Comparison of ENCODE assay signal across 8 cellular contexts in the genomic region with DNA sequence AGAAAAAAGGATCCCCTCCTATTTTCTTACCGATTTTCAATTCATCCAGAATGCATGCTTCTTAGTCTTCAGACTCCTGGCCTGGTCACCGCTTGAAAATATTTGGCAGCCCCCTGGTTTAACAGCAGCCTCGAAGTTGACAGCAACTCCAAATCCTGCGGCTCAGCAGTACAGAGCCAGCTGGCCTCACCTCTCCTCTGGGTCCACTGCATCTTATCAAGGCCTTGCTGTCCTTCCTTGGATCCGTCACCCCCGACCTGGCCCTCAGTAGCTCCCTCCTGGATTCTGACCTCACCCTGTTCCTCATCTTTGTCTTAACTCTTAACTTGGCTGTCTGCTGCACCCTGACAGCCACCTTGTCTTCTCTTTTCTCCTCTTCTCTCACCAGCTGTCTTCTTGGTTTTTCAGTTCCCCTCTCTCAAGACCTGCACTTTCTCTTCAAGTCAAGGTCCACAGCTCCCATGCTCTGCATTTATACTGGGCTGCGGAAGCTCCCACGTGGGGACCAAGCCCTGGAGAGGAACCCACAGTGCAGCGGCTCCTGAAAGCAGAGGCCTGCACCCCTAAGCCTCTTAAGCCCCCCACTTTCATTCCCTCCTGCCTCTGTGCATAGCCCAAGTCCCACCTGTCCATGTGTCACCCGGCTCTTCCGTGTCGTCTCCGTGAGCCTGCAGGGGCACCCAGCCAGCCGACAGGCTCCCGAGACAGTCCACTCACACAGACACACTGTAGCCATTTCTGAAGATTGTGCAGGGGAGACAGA. TPM values are rescaled to one million over a fixed set of nuclear protein-coding genes. Genes with fewer than 3 reads are reported as not detected.
DNase-seq lines count a peak whose midpoint lies in the region; ATAC-seq and TF ChIP-seq lines count a peak whose summit lies in the region.

No MANE protein-coding gene starts in this region.

- peaks cover 0 to 48% (median 0%) of the 10 kb centered on the region in 11 experiments; a peak in 2 of 22 replicates for H4K20me1 ChIP-seq in BLaER1 treated with 17β-estradiol and CSF1 and Interleukin-3, amounts not matched to agents 10 nM and 100 nM

- H3K9me3 ChIP-seq in BLaER1 treated with 17β-estradiol and CSF1 and Interleukin-3, amounts not matched to agents 10 nM and 100 nM (replicated peaks in 1 of 11): no peaks in the 10 kb centered on the region
- H3K9me3 ChIP-seq in WERI-Rb-1 (ENCODE audit: severe bottlenecking) (no peaks in the 10 kb centered on the region), upper lobe of right lung (no peaks in the 10 kb centered on the region), esophagus muscularis mucosa (no peaks in the 10 kb centered on the region)

- peak overlapping the region in 8 of 11 experiments; percentile 36 to 73 (median 63); a peak in 14 of 22 replicates for H3K9ac ChIP-seq in BLaER1 treated with 17β-estradiol and CSF1 and Interleukin-3, amounts not matched to agents 10 nM and 100 nM

- TF ChIP-seq CTCF in WERI-Rb-1 (IDR thresholded peaks at IDR 0.05; ENCODE audit: low read depth, low read length) (no peak), endothelial cell (IDR thresholded peaks at IDR 0.05; ENCODE audit: unreplicated experiment) (no peak), upper lobe of right lung (IDR thresholded peaks at IDR 0.05) (no peak), esophagus muscularis mucosa (IDR thresholded peaks at IDR 0.05) (no peak)

- no peaks in the 10 kb centered on the region for H3K9me3 Mint-ChIP-seq in endothelial cell (ENCODE audit: unreplicated experiment)

- no peak for TF ChIP-seq POLR2A in esophagus muscularis mucosa (IDR thresholded peaks at IDR 0.05; ENCODE audit: low read depth)

- H3K4me2 ChIP-seq in BLaER1 treated with 17β-estradiol and CSF1 and Interleukin-3, amounts not matched to agents 10 nM and 100 nM: peak overlapping the region; percentile 86 to 97 (median 95)

- ATAC-seq in GM18870 (IDR thresholded peaks at IDR 0.05; ENCODE audit: unreplicated experiment) (peak; percentile 48), HG02884 (IDR thresholded peaks at IDR 0.05; ENCODE audit: unreplicated experiment) (peak; percentile 57), upper lobe of right lung (no peak)

- no peak for TF ChIP-seq EP300 in esophagus muscularis mucosa (IDR thresholded peaks at IDR 0.05)

- peak; percentile 30 for DNase-seq in WERI-Rb-1
- no peak for DNase-seq in endothelial cell (ENCODE audit: low spot score)
- DNase-seq in upper lobe of right lung: no peak
- no peak for DNase-seq in esophagus muscularis mucosa (ENCODE audit: extremely low spot score)
- DNase-seq in amniotic stem cell (lab: John Stamatoyannopoulos, UW): no peak

- 70% methylated on average over 15 of the region's 15 CpGs for WGBS in esophagus muscularis mucosa

- H3K4me3 Mint-ChIP-seq in endothelial cell (ENCODE audit: unreplicated experiment): no peak overlapping the region

- intact Hi-C loops in upper lobe of right lung (cut with DNase I) (no loop called here), esophagus muscularis mucosa (cut with DNase I) (no loop called here)

- H3K27ac ChIP-seq in BLaER1 treated with 17β-estradiol and CSF1 and Interleukin-3, amounts not matched to agents 10 nM and 100 nM: peak overlapping the region in 9 of 11 experiments; percentile 31 to 83 (median 71); a peak in 18 of 22 replicates
- H3K27ac ChIP-seq in WERI-Rb-1 (no peak overlapping the region), upper lobe of right lung (no peak overlapping the region), esophagus muscularis mucosa (replicated peaks in 1 of 4) (peak overlapping the region in 1 of 4 donors; percentile 15)

- peaks cover 8% of the 10 kb centered on the region for H3K27me3 Mint-ChIP-seq in endothelial cell (ENCODE audit: unreplicated experiment)

- H3K36me3 Mint-ChIP-seq in endothelial cell (ENCODE audit: low read depth, unreplicated experiment): no peaks in the 10 kb centered on the region

- H3K4me3 ChIP-seq in BLaER1 treated with 17β-estradiol and CSF1 and Interleukin-3, amounts not matched to agents 10 nM and 100 nM: peak overlapping the region in 1 of 10 experiments; percentile 13; a peak in 1 of 20 replicates
- H3K4me3 ChIP-seq in WERI-Rb-1 (ENCODE audit: low read depth, low read length) (no peak overlapping the region), upper lobe of right lung (no peak overlapping the region), esophagus muscularis mucosa (no peak overlapping the region)

- H3K27ac Mint-ChIP-seq in endothelial cell (ENCODE audit: unreplicated experiment): no peak overlapping the region

- peaks cover 0 to 14% (median 0%) of the 10 kb centered on the region in 11 experiments; a peak in 3 of 22 replicates for H3K36me3 ChIP-seq in BLaER1 treated with 17β-estradiol and CSF1 and Interleukin-3, amounts not matched to agents 10 nM and 100 nM
- H3K36me3 ChIP-seq in WERI-Rb-1: no peaks in the 10 kb centered on the region
- no peaks in the 10 kb centered on the region for H3K36me3 ChIP-seq in upper lobe of right lung
- no peaks in the 10 kb centered on the region for H3K36me3 ChIP-seq in esophagus muscularis mucosa

- peaks cover 5% of the 10 kb centered on the region for H3K4me1 Mint-ChIP-seq in endothelial cell (ENCODE audit: unreplicated experiment)

- no peaks in the 10 kb centered on the region for H3K27me3 ChIP-seq in BLaER1 treated with 17β-estradiol and CSF1 and Interleukin-3, amounts not matched to agents 10 nM and 100 nM
- H3K27me3 ChIP-seq in WERI-Rb-1 (ENCODE audit: insufficient read depth, low read depth, severe bottlenecking) (no peaks in the 10 kb centered on the region), upper lobe of right lung (no peaks in the 10 kb centered on the region), esophagus muscularis mucosa (peaks cover 0 to 30% (median 2%) of the 10 kb centered on the region in 4 donors)

- H3K4me1 ChIP-seq in BLaER1 treated with 17β-estradiol and CSF1 and Interleukin-3, amounts not matched to agents 10 nM and 100 nM: peaks cover 64 to 76% (median 72%) of the 10 kb centered on the region in 10 experiments
- H3K4me1 ChIP-seq in upper lobe of right lung: peaks cover 3% of the 10 kb centered on the region
- H3K4me1 ChIP-seq in esophagus muscularis mucosa: peaks cover 9 to 50% (median 29%) of the 10 kb centered on the region in 4 donors

RNA-seq across cellular contexts. Expression of gene MX2, which starts 6.0 kb away (rescaled TPM):
- total RNA-seq in endothelial cell (ENCODE audit: unreplicated experiment) (5.4 TPM), upper lobe of right lung (23.0 TPM), esophagus muscularis mucosa (10 to 100 TPM in 1 of 4 donors, 1 to 10 TPM in 3; 5.4 to 19.7 (median 7.0) TPM)

RNA-seq across cellular contexts. Expression of gene FAM3B, which starts 51.2 kb away (rescaled TPM):
- 0.33 TPM for total RNA-seq in endothelial cell (ENCODE audit: unreplicated experiment)
- 5.2 TPM for total RNA-seq in upper lobe of right lung
- total RNA-seq in esophagus muscularis mucosa: under 1 TPM in 1 of 4 donors, not detected in 3; 0.45 TPM

RNA-seq across cellular contexts. Expression of gene MX1, which starts 58.3 kb away (rescaled TPM):
- total RNA-seq in endothelial cell (ENCODE audit: unreplicated experiment) (4.5 TPM), upper lobe of right lung (142 TPM), esophagus muscularis mucosa (10 to 100 TPM; 13.8 to 34.6 (median 22.2) TPM)

Comparison
In these comparisons a context has a peak if more than half of its experiments do, and no peak if none do; other contexts are left out.
1. H3K27ac ChIP-seq: peak in BLaER1 treated with 17β-estradiol and CSF1 and Interleukin-3, amounts not matched to agents 10 nM and 100 nM (9 of 11); none in WERI-Rb-1 (single experiment) and upper lobe of right lung (single experiment).